15 cellular contexts compared by ENCODE assay signal in genomic region chr1:97245682-97246081, GRCh38.
DNase-seq lines count a peak whose midpoint lies in the region; ATAC-seq and TF ChIP-seq lines count a peak whose summit lies in the region.
"Had no signal": no experiment of that assay in that cellular context is flagged by ENCODE, and none has a peak within 500 bp of the region (broad histone marks: within the 10 kb centered on the region; RNA-seq: fewer than 3 reads in every experiment).

No MANE protein-coding gene starts in this region.

- no peak overlapping the region for H3K56ac ChIP-seq in IMR-90 (ENCODE audit: extremely low read depth, insufficient read depth, low read length)

- H2AFZ ChIP-seq in IMR-90 (replicated peaks; ENCODE audit: low read length, poor library complexity), result no peak overlapping the region
- peak overlapping the region; percentile 5 for H2AFZ ChIP-seq in smooth muscle cell (ENCODE audit: low read depth)

- no peak overlapping the region for H3K9ac ChIP-seq in IMR-90 (ENCODE audit: low read depth, low read length)
- no peak overlapping the region for H3K9ac ChIP-seq in smooth muscle cell (ENCODE audit: low read depth)

- H3K4me1 ChIP-seq in IMR-90 (ENCODE audit: control insufficient read depth, insufficient read depth, low read length), result no peaks in the 10 kb centered on the region
- H3K4me1 ChIP-seq in smooth muscle cell (ENCODE audit: low read depth), result no peaks in the 10 kb centered on the region
- H3K4me1 ChIP-seq: thyroid gland had no signal

- H3K4me3 ChIP-seq in IMR-90 (ENCODE audit: insufficient read depth, low read depth, low read length) (no peak overlapping the region), choroid plexus epithelial cell (ENCODE audit: low read depth, low read length) (no peak overlapping the region), smooth muscle cell (no peak overlapping the region)
- H3K4me3 ChIP-seq: thyroid gland had no signal

- no peak overlapping the region; the same call in 1 of the 2 replicates for H4K5ac ChIP-seq in IMR-90 (ENCODE audit: low read depth, low read length)

- no peak overlapping the region for H2BK20ac ChIP-seq in IMR-90 (ENCODE audit: low read depth, low read length)

- H4K20me1 ChIP-seq in IMR-90 (ENCODE audit: insufficient read depth, low read length) (no peaks in the 10 kb centered on the region), smooth muscle cell (ENCODE audit: low read depth) (no peaks in the 10 kb centered on the region)

- no peak overlapping the region for H2AK5ac ChIP-seq in IMR-90 (ENCODE audit: low read depth, low read length)

- H2BK120ac ChIP-seq in IMR-90 (ENCODE audit: low read depth, low read length), result no peak overlapping the region

- no peak overlapping the region for H3K4ac ChIP-seq in IMR-90 (ENCODE audit: low read depth, low read length)

- no peak overlapping the region for H4K8ac ChIP-seq in IMR-90 (ENCODE audit: low read depth in 2 of 2, low read length in 2 of 2)

- H3K27ac ChIP-seq in IMR-90 (ENCODE audit: insufficient read depth, low read length) (no peak overlapping the region), smooth muscle cell (ENCODE audit: low read depth) (no peak overlapping the region)
- H3K27ac ChIP-seq: thyroid gland had no signal

- TF ChIP-seq RAD21 in IMR-90 (IDR thresholded peaks at IDR 0.05; ENCODE audit: low read length), result no peak

- H3F3A ChIP-seq in smooth muscle cell (ENCODE audit: low read depth), result no peaks in the 10 kb centered on the region

- intact Hi-C loops in IMR-90 (cut with micrococcal nuclease), result loop anchor here (5.0 kb wide), 2 partner anchors 137 to 567 kb away; no protein-coding TSS in a partner anchor
- intact Hi-C loops in left colon (cut with DNase I, micrococcal nuclease), result no loop called here

- in situ Hi-C loops in IMR-90 (cut with MboI; ENCODE audit: low sequenced_read_pairs), result loop anchor here (25.0 kb wide), 2 partner anchors 567 to 1217 kb away; no protein-coding TSS in a partner anchor

- H4K91ac ChIP-seq in IMR-90 (ENCODE audit: insufficient read depth, low read depth, low read length), result no peak overlapping the region

- H3K79me1 ChIP-seq in IMR-90 (ENCODE audit: low read depth in 1 of 2, low read length in 2 of 2), result no peaks in the 10 kb centered on the region

- H2AK9ac ChIP-seq in IMR-90 (replicated peaks; ENCODE audit: low read depth, low read length, poor library complexity), result no peak overlapping the region

- POLR2A ChIA-PET in IMR-90 (lab: Charles Lee; ENCODE audit: unreplicated experiment), result no interaction called here

- DNase-seq in IMR-90, result peak; percentile 16
- peak; percentile 74 for DNase-seq in choroid plexus epithelial cell (ENCODE audit: low read depth)
- no peak for DNase-seq in left colon
- DNase-seq in smooth muscle cell (lab: John Stamatoyannopoulos, UW; ENCODE audit: unreplicated experiment), result no peak
- DNase-seq in DMS79 treated with DMSO at 0.1 percent for 48 hours (lab: John Stamatoyannopoulos, UW), result no peak
- DNase-seq in DMS114 treated with DMSO at 0.1 percent for 48 hours (lab: John Stamatoyannopoulos, UW; ENCODE audit: unreplicated experiment), result no peak
- no peak for DNase-seq in activated naive CD4-positive, alpha-beta T cell (lab: John Stamatoyannopoulos, UW)
- DNase-seq: activated CD4-positive, alpha-beta T cell treated with anti-CD3 and anti-CD28 coated beads for 36 hours; activated naive CD8-positive, alpha-beta T cell treated with anti-CD3 and anti-CD28 coated beads, Interleukin-2, amount 10 ng/mL, durations not matched to agents 7 days and 5 days; CD8-positive, alpha-beta T cell; mesendoderm; NCI-H2029; SHP77 treated with DMSO at 0.1 percent for 48 hours; T-helper 2 cell; thyroid gland had no signal

- CTCF ChIA-PET in IMR-90 (lab: Yijun Ruan, JAX), result no interaction called here

- H3K9me3 ChIP-seq in IMR-90 (ENCODE audit: control insufficient read depth, insufficient read depth, low read length), result no peaks in the 10 kb centered on the region
- H3K9me3 ChIP-seq in smooth muscle cell (replicated peaks; ENCODE audit: low read depth), result no peaks in the 10 kb centered on the region
- H3K9me3 ChIP-seq: thyroid gland had no signal

- ATAC-seq in IMR-90 (ENCODE audit: low read depth) (peak; percentile 42), left colon (peak; percentile 58)
- ATAC-seq: activated CD4-positive, alpha-beta T cell treated with anti-CD3 and anti-CD28 coated beads for 36 hours; CD8-positive, alpha-beta T cell had no signal

- H3K4me2 ChIP-seq in IMR-90 (ENCODE audit: low read depth, low read length), result peak overlapping the region; percentile 9; the same call in 1 of the 2 replicates
- no peak overlapping the region for H3K4me2 ChIP-seq in smooth muscle cell

- no peak overlapping the region for H3K18ac ChIP-seq in IMR-90 (ENCODE audit: low read depth, low read length)

- WGBS in IMR-90 (ENCODE audit: extremely low coverage in 2 of 2, insufficient read length in 1 of 2), 2 experiments, result no CpG with 5 or more reads among the region's 1 CpG
- WGBS in smooth muscle cell (ENCODE audit: low lambda C conversion rate), result 0% methylated on average over 1 of the region's 1 CpG

- dilution Hi-C loops in IMR-90 (cut with HindIII; ENCODE audit: low sequenced_read_pairs, unreplicated experiment), result no loop called here

- TF ChIP-seq CTCF in IMR-90 (conservative IDR thresholded peaks at IDR 0.05; ENCODE audit: low read depth, low read length) (no peak), choroid plexus epithelial cell (conservative IDR thresholded peaks at IDR 0.05; ENCODE audit: low read depth, low read length) (no peak), smooth muscle cell (IDR thresholded peaks at IDR 0.05; ENCODE audit: borderline replicate concordance, insufficient read depth, poor library complexity, severe bottlenecking) (no peak)

- TF ChIP-seq POLR2A in IMR-90 (IDR thresholded peaks at IDR 0.05; ENCODE audit: low read depth, low read length), result no peak

- no peaks in the 10 kb centered on the region for H3K79me2 ChIP-seq in smooth muscle cell (ENCODE audit: low read depth)

- no peaks in the 10 kb centered on the region for H3K9me1 ChIP-seq in IMR-90 (ENCODE audit: insufficient read depth, low read length)

- H2BK15ac ChIP-seq in IMR-90 (ENCODE audit: low read depth, low read length), result no peak overlapping the region

- no peak overlapping the region for H3K23ac ChIP-seq in IMR-90 (ENCODE audit: low read depth, low read length)

- H2BK5ac ChIP-seq in IMR-90 (ENCODE audit: low read depth, low read length, poor library complexity, severe bottlenecking), result no peak overlapping the region

- H3K27me3 ChIP-seq in IMR-90 (ENCODE audit: control insufficient read depth, insufficient read depth, low read length) (no peaks in the 10 kb centered on the region), smooth muscle cell (ENCODE audit: low read depth) (no peaks in the 10 kb centered on the region)
- H3K27me3 ChIP-seq: thyroid gland had no signal

- no peaks in the 10 kb centered on the region for H3K36me3 ChIP-seq in IMR-90 (ENCODE audit: control insufficient read depth, insufficient read depth, low read length)
- no peaks in the 10 kb centered on the region for H3K36me3 ChIP-seq in smooth muscle cell (ENCODE audit: low read depth)
- H3K36me3 ChIP-seq: thyroid gland had no signal

- no TSS peak for BruUV-seq in IMR-90 (replicated peaks; lab: Mats Ljungman, UMichigan)

- no peak overlapping the region for H3K14ac ChIP-seq in IMR-90 (replicated peaks; ENCODE audit: low read depth, low read length)

TF ChIP-seq in IMR-90, 13 proteins besides CTCF, POLR2A, EP300 and RAD21:
- TF ChIP-seq RFX5 (IDR thresholded peaks at IDR 0.05; ENCODE audit: low read depth, low read length), result no peak
- no peak for TF ChIP-seq BHLHE40 (IDR thresholded peaks at IDR 0.05; ENCODE audit: low read depth, low read length)
- TF ChIP-seq MXI1 (IDR thresholded peaks at IDR 0.05; ENCODE audit: borderline replicate concordance, low read depth, low read length), result no peak
- TF ChIP-seq NFE2L2 (IDR thresholded peaks at IDR 0.05; ENCODE audit: low read depth, low read length), result no peak
- TF ChIP-seq MAZ (IDR thresholded peaks at IDR 0.05; ENCODE audit: borderline replicate concordance, low read depth, low read length), result no peak
- TF ChIP-seq CEBPB (IDR thresholded peaks at IDR 0.05; ENCODE audit: low read depth, low read length), result no peak
- no peak for TF ChIP-seq MAFK (IDR thresholded peaks at IDR 0.05; ENCODE audit: low read depth, low read length)
TF ChIP-seq in IMR-90: peak in this region for 0.

Comparison
In these comparisons a context has a peak if more than half of its experiments do, and no peak if none do; other contexts are left out.
1. DNase-seq: peak in IMR-90 (single experiment) and choroid plexus epithelial cell (single experiment); none in left colon (0 of 2), smooth muscle cell (single experiment), DMS79 treated with DMSO at 0.1 percent for 48 hours (single experiment), DMS114 treated with DMSO at 0.1 percent for 48 hours (single experiment) and activated naive CD4-positive, alpha-beta T cell (0 of 4).